ENCODE assay signal across 8 cellular contexts in the genomic region with DNA sequence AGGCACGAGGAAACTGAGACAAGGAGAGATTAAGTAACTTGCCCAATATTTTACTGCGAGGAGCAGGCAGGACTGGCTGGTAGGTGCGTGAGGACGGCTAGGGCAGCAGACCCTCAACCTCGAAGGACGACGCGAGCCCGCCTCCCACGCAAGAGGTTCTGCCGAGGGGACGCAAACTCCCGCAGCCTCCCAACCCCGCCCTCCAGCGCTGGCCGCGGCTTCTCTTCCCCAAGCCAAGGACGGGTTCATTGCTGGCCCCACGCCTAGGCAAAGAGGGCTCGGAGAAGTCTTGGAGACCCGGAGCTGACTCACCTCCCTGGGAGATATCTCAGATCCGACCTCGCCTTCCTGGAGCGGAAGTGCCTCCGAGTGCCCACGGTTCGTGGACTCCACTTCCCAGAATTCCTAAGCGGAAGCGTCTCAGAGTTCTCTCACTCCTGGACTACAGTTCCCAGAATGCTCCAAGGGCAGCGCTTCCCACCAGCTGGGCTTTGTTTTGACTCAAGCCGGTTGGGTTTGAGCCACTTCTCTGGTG. TPM values are rescaled to one million over a fixed set of nuclear protein-coding genes. Genes with fewer than 3 reads are reported as not detected.
DNase-seq lines count a peak whose midpoint lies in the region; ATAC-seq and TF ChIP-seq lines count a peak whose summit lies in the region.

ZNF235 (minus strand) TSS at position 367 of the 535 bp plus-strand sequence. CDS start 1,621 bp downstream, outside the sequence.

- peak within 1 kb of the TSS; percentile 67 for H3K4me3 ChIP-seq in A673 (ENCODE audit: low read depth, low read length, poor library complexity, severe bottlenecking)
- peak within 1 kb of the TSS; percentile 72 to 92 (median 86) for H3K4me3 ChIP-seq in spleen

- H3K36me3 Mint-ChIP-seq in activated B cell treated with CpG ODN at 0.5 μM for 24 hours (ENCODE audit: low read depth) = peaks cover 35% of the 10 kb centered on the region

- 0 to 1% (median 0%) methylated on average over 14 to 31 of the region's 31 CpGs for WGBS in spleen, 5 donors

- H3K9me3 ChIP-seq in A673 (ENCODE audit: low read depth, low read length, poor library complexity, severe bottlenecking) (no peaks in the 10 kb centered on the region), spleen (peaks cover 0 to 51% (median 34%) of the 10 kb centered on the region in 8 donors)

- peak within 1 kb of the TSS; percentile 96 for H3K4me3 Mint-ChIP-seq in activated B cell treated with CpG ODN at 0.5 μM for 24 hours

- H3K27ac ChIP-seq in A673 (ENCODE audit: low read depth, low read length, poor library complexity, severe bottlenecking) (peak within 1 kb of the TSS; percentile 69), spleen (peak within 1 kb of the TSS; percentile 56 to 86 (median 76))

- peak within 1 kb of the TSS; percentile 76 for H3K27ac Mint-ChIP-seq in activated B cell treated with CpG ODN at 0.5 μM for 24 hours

- peaks cover 15% of the 10 kb centered on the region for H3K36me3 ChIP-seq in A673 (ENCODE audit: insufficient read depth, low read length, poor library complexity, severe bottlenecking)
- peaks cover 5 to 29% (median 20%) of the 10 kb centered on the region in 6 donors for H3K36me3 ChIP-seq in spleen

- DNase-seq in A673 (ENCODE audit: low spot score) (peak; percentile 97), NCI-H2196 (lab: John Stamatoyannopoulos, UW; ENCODE audit: unreplicated experiment) (peak; percentile 93), activated B cell treated with CpG ODN at 0.5 μM for 24 hours (peak; percentile 61), cerebellar cortex (ENCODE audit: low spot score) (peak; percentile 98), iris pigment epithelial cell (ENCODE audit: low read depth) (peak; percentile 99), spleen (peak; percentile 91)

- no peaks in the 10 kb centered on the region for H3K27me3 ChIP-seq in A673 (replicated peaks; ENCODE audit: insufficient read depth, low read depth, low read length, poor library complexity)
- no peaks in the 10 kb centered on the region for H3K27me3 ChIP-seq in spleen (replicated peaks in 1 of 7)

- H3K27me3 Mint-ChIP-seq in activated B cell treated with CpG ODN at 0.5 μM for 24 hours = peaks cover 7% of the 10 kb centered on the region

- peaks cover 11% of the 10 kb centered on the region for H3K9me3 Mint-ChIP-seq in activated B cell treated with CpG ODN at 0.5 μM for 24 hours

- ATAC-seq in GM18867 (IDR thresholded peaks at IDR 0.05; ENCODE audit: unreplicated experiment) = peak; percentile 90
- ATAC-seq in HG03103 (IDR thresholded peaks at IDR 0.05; ENCODE audit: low read depth, unreplicated experiment) = peak; percentile 84
- ATAC-seq in activated B cell treated with CpG ODN at 0.5 μM for 24 hours (ENCODE audit: low read depth) = peak; percentile 97

- no TSS peak for BruUV-seq in A673 (replicated peaks; lab: Mats Ljungman, UMichigan)

- H3K4me1 Mint-ChIP-seq in activated B cell treated with CpG ODN at 0.5 μM for 24 hours = peaks cover 20% of the 10 kb centered on the region

- TF ChIP-seq POLR2A in spleen (IDR thresholded peaks at IDR 0.05) = no peak

- CTCF ChIA-PET in A673 (lab: Charles Lee) (no interaction called here), activated B cell treated with CpG ODN at 0.5 μM for 24 hours (lab: Charles Lee) (no interaction called here)

- TF ChIP-seq CTCF in A673 (conservative IDR thresholded peaks at IDR 0.05; ENCODE audit: low read depth, low read length) (no peak), activated B cell treated with CpG ODN at 0.5 μM for 24 hours (IDR thresholded peaks at IDR 0.05) (no peak), spleen (IDR thresholded peaks at IDR 0.05 in 8 of 11, conservative IDR thresholded peaks at IDR 0.05 in 3 of 11) (no peak)

- POLR2A ChIA-PET in A673 (lab: Charles Lee; ENCODE audit: low non-redundant PET) (no interaction called here), activated B cell treated with CpG ODN at 0.5 μM for 24 hours (lab: Charles Lee) (interaction anchor here (0.5 to 2.0 kb wide), 9 partner anchors 45 to 610 kb away, joined by 3 to 23 read pairs (median 4); partner anchors contain the start of genes ZNF180, ZNF224, ZNF226 and ZNF227)

- intact Hi-C loops in A673 (cut with micrococcal nuclease; ENCODE audit: unreplicated experiment) = no loop called here
- intact Hi-C loops in activated B cell treated with CpG ODN at 0.5 μM for 24 hours (cut with micrococcal nuclease) = loop anchor here (1.0 to 2.0 kb wide), 8 partner anchors 44 to 210 kb away; partner anchors contain the start of genes ZNF180, ZNF224, ZNF225 and ZNF226
- intact Hi-C loops in spleen (cut with DNase I; ENCODE audit: low total_unique reads) = no loop called here

- H3K4me1 ChIP-seq in A673 (ENCODE audit: insufficient read depth, low read length, poor library complexity, severe bottlenecking) (peaks cover 7% of the 10 kb centered on the region), spleen (peaks cover 10 to 22% (median 15%) of the 10 kb centered on the region in 6 donors)

RNA-seq across cellular contexts. Expression of gene ZNF235, which starts in this region (rescaled TPM):
- total RNA-seq in A673 (2021) (9.9 and 10.0 TPM in 2 replicates), activated B cell treated with CpG ODN at 0.5 μM for 24 hours (11.6 and 14.5 TPM in 2 replicates), spleen (10 to 100 TPM in 4 of 7 donors, 1 to 10 TPM in 3; 8.7 to 14.6 (median 11.6) TPM)
- 1 to 10 TPM; 2.4 to 4.7 (median 2.7) TPM for polyA plus RNA-seq in spleen

Comparison
In these comparisons a context has a peak if more than half of its experiments do, and no peak if none do; other contexts are left out.
1. Peak in every context shown above with its lines: DNase-seq, ATAC-seq, H3K4me3 ChIP-seq and H3K27ac ChIP-seq.